Comparison of ENCODE assay signal across 11 cellular contexts in genomic region chr15:75649848-75650247, GRCh38. TPM values are rescaled to one million over a fixed set of nuclear protein-coding genes. Genes with fewer than 3 reads are reported as not detected.
DNase-seq lines count a peak whose midpoint lies in the region; ATAC-seq, FAIRE-seq and TF ChIP-seq lines count a peak whose summit lies in the region.
"Had no signal": no experiment of that assay in that cellular context is flagged by ENCODE, and none has a peak within 500 bp of the region (broad histone marks: within the 10 kb centered on the region; RNA-seq: fewer than 3 reads in every experiment).

No MANE protein-coding gene starts in this region.

- no peaks in the 10 kb centered on the region for H3K36me3 Mint-ChIP-seq in CD4-positive, alpha-beta T cell (ENCODE audit: low read depth)
- H3K36me3 Mint-ChIP-seq in T-helper 17 cell (ENCODE audit: low read depth) (no peaks in the 10 kb centered on the region), progenitor cell of endocrine pancreas (ENCODE audit: insufficient read depth) (peaks cover 13% of the 10 kb centered on the region)

- DNase-seq in CD4-positive, alpha-beta T cell, result no peak
- DNase-seq in T-helper 17 cell, result no peak
- DNase-seq in fibroblast of lung (ENCODE audit: low read depth in 2 of 2), result no peak
- DNase-seq in progenitor cell of endocrine pancreas (ENCODE audit: low spot score, unreplicated experiment), result no peak
- DNase-seq in urothelium cell line (ENCODE audit: low spot score), result no peak
- no peak for DNase-seq in D721Med (ENCODE audit: insufficient read length, low spot score)
- DNase-seq: activated T-cell treated with anti-CD3 and anti-CD28 coated beads for 4 hours, NCI-H446 treated with DMSO at 0.1 percent for 48 hours had no signal

- peak overlapping the region in 3 of 4 experiments; percentile 1 to 90 (median 79) for H3K4me3 ChIP-seq in fibroblast of lung (replicated peaks in 1 of 4; ENCODE audit: control extremely low read depth in 1 of 4, insufficient read depth in 1 of 4, low read depth in 3 of 4, low read length in 4 of 4)

- no peaks in the 10 kb centered on the region for H4K20me1 ChIP-seq in fibroblast of lung (ENCODE audit: control insufficient read depth, extremely low read depth, insufficient read depth, low read length)

- no peak overlapping the region for H2AFZ ChIP-seq in fibroblast of lung (ENCODE audit: low read length)

- peak overlapping the region; percentile 86 for H3K4me3 Mint-ChIP-seq in CD4-positive, alpha-beta T cell
- H3K4me3 Mint-ChIP-seq in T-helper 17 cell, result peak overlapping the region; percentile 45
- peak overlapping the region; percentile 90 for H3K4me3 Mint-ChIP-seq in progenitor cell of endocrine pancreas (ENCODE audit: low read depth)

- peaks cover 12% of the 10 kb centered on the region for H3K36me3 ChIP-seq in fibroblast of lung (ENCODE audit: control insufficient read depth, insufficient read depth, low read length)

- H3K4me1 Mint-ChIP-seq in CD4-positive, alpha-beta T cell (ENCODE audit: low read depth), result peaks cover 31% of the 10 kb centered on the region
- H3K4me1 Mint-ChIP-seq in T-helper 17 cell, result peaks cover 29% of the 10 kb centered on the region
- H3K4me1 Mint-ChIP-seq in progenitor cell of endocrine pancreas (ENCODE audit: low read depth), result peaks cover 51% of the 10 kb centered on the region

- H3K79me2 ChIP-seq in fibroblast of lung (ENCODE audit: control insufficient read depth, insufficient read depth, low read length), result peaks cover 75% of the 10 kb centered on the region

- peak overlapping the region; percentile 47 for H3K27ac Mint-ChIP-seq in CD4-positive, alpha-beta T cell
- H3K27ac Mint-ChIP-seq in T-helper 17 cell (no peak overlapping the region), progenitor cell of endocrine pancreas (no peak overlapping the region)

- no peaks in the 10 kb centered on the region for H3K27me3 Mint-ChIP-seq in CD4-positive, alpha-beta T cell
- H3K27me3 Mint-ChIP-seq in T-helper 17 cell (no peaks in the 10 kb centered on the region), progenitor cell of endocrine pancreas (peaks cover 3% of the 10 kb centered on the region)

- H3K9me3 ChIP-seq in CD4-positive, alpha-beta T cell (ENCODE audit: control insufficient read depth, low read length), result no peaks in the 10 kb centered on the region
- H3K9me3 ChIP-seq in T-helper 17 cell (ENCODE audit: control insufficient read depth, low read length, poor library complexity, severe bottlenecking), result no peaks in the 10 kb centered on the region
- no peaks in the 10 kb centered on the region for H3K9me3 ChIP-seq in fibroblast of lung (ENCODE audit: control insufficient read depth, insufficient read depth, low read depth, low read length)

- POLR2A ChIA-PET in CD4-positive, alpha-beta T cell (lab: Charles Lee), result interaction anchor here (1.3 kb wide), 2 partner anchors 10 to 24 kb away, joined by 3 to 4 read pairs; partner anchors contain the start of genes IMP3 and SNUPN

- intact Hi-C loops in CD4-positive, alpha-beta T cell (cut with DNase I, micrococcal nuclease), result loop anchor here in 1 of 2 experiments (10.0 kb wide), 2 partner anchors 1035 to 1105 kb away; partner anchors contain the start of genes ARID3B and CLK3

- ATAC-seq in CD4-positive, alpha-beta T cell (ENCODE audit: poor library complexity), result no peak
- ATAC-seq in T-helper 17 cell (no peak), HG02840 (IDR thresholded peaks at IDR 0.05; ENCODE audit: low FRiP score, unreplicated experiment) (no peak), GM19467 (IDR thresholded peaks at IDR 0.05; ENCODE audit: unreplicated experiment) (no peak)

- CTCF ChIA-PET in CD4-positive, alpha-beta T cell (lab: Charles Lee), result no interaction called here

- no peak for TF ChIP-seq CTCF in CD4-positive, alpha-beta T cell (IDR thresholded peaks at IDR 0.05)
- no peak for TF ChIP-seq CTCF in fibroblast of lung (conservative IDR thresholded peaks at IDR 0.05 in 1 of 2, IDR thresholded peaks at IDR 0.05 in 1 of 2; ENCODE audit: low read depth in 1 of 2, low read length in 2 of 2)
- TF ChIP-seq CTCF in progenitor cell of endocrine pancreas (IDR thresholded peaks at IDR 0.05; ENCODE audit: unreplicated experiment), result no peak
- TF ChIP-seq CTCF in D721Med (IDR thresholded peaks at IDR 0.05; ENCODE audit: insufficient read depth, missing control alignments), result no peak

- no peak overlapping the region for H3K9ac ChIP-seq in fibroblast of lung (ENCODE audit: insufficient read depth, low read length)

- FAIRE-seq in urothelium cell line (lab: Jason Lieb, UNC) (no peak), D721Med (lab: Jason Lieb, UNC) (no peak)
- FAIRE-seq: G401.6 had no signal

- H3K27ac ChIP-seq in CD4-positive, alpha-beta T cell (ENCODE audit: low read depth, low read length), result no peak overlapping the region
- H3K27ac ChIP-seq in fibroblast of lung (ENCODE audit: insufficient read depth, low read length), result no peak overlapping the region

- H3K4me2 ChIP-seq in fibroblast of lung (ENCODE audit: extremely low read depth, insufficient read depth, low read length), result peak overlapping the region; percentile 89

- H3K4me1 ChIP-seq in fibroblast of lung (ENCODE audit: control insufficient read depth, extremely low read depth, insufficient read depth, low read length), result peaks cover 40% of the 10 kb centered on the region

- H3K27me3 ChIP-seq in CD4-positive, alpha-beta T cell (ENCODE audit: control insufficient read depth, insufficient read depth, low read length), result no peaks in the 10 kb centered on the region
- H3K27me3 ChIP-seq in fibroblast of lung (ENCODE audit: control insufficient read depth, insufficient read depth, low read length), result no peaks in the 10 kb centered on the region

- H3K9me3 Mint-ChIP-seq in CD4-positive, alpha-beta T cell, result no peaks in the 10 kb centered on the region
- no peaks in the 10 kb centered on the region for H3K9me3 Mint-ChIP-seq in progenitor cell of endocrine pancreas (ENCODE audit: low read depth)

RNA-seq across cellular contexts. Expression of gene SNX33, which starts 2.1 kb away (rescaled TPM):
- total RNA-seq in CD4-positive, alpha-beta T cell, result under 1 TPM; 0.59 to 0.82 TPM
- total RNA-seq in T-helper 17 cell, result 1 to 10 TPM; 1.7 to 1.8 TPM
- total RNA-seq in fibroblast of lung, result 19.5 and 24.6 TPM in 2 replicates
- 16.1 and 17.5 TPM in 2 replicates for polyA plus RNA-seq in fibroblast of lung
- polyA plus RNA-seq in fibroblast of lung (2012), result 20.9 and 26.8 TPM in 2 replicates
- polyA minus RNA-seq in fibroblast of lung (ENCODE audit: low replicate concordance), result 58.1 and 71.4 TPM in 2 replicates
- 24.5 and 29.3 TPM in 2 replicates for total RNA-seq in progenitor cell of endocrine pancreas

RNA-seq across cellular contexts. Expression of gene IMP3, which starts 9.8 kb away (rescaled TPM):
- 10 to 100 TPM; 48.4 to 50.4 TPM for total RNA-seq in CD4-positive, alpha-beta T cell
- total RNA-seq in T-helper 17 cell (10 to 100 TPM; 30.1 to 35.5 TPM), fibroblast of lung (45.1 and 58.6 TPM in 2 replicates), progenitor cell of endocrine pancreas (53.7 and 54.0 TPM in 2 replicates)
- polyA plus RNA-seq in fibroblast of lung, result 34.0 and 48.4 TPM in 2 replicates
- polyA plus RNA-seq in fibroblast of lung (2012), result 38.6 and 64.8 TPM in 2 replicates
- polyA minus RNA-seq in fibroblast of lung (ENCODE audit: low replicate concordance), result 8.4 and 8.6 TPM in 2 replicates

RNA-seq across cellular contexts. Expression of gene SNUPN, which starts 24.3 kb away (rescaled TPM):
- 10 to 100 TPM; 10.0 to 11.6 TPM for total RNA-seq in CD4-positive, alpha-beta T cell
- 10 to 100 TPM; 14.5 to 15.0 TPM for total RNA-seq in T-helper 17 cell
- 31.3 and 32.7 TPM in 2 replicates for total RNA-seq in fibroblast of lung
- polyA plus RNA-seq in fibroblast of lung, result 32.1 and 35.9 TPM in 2 replicates
- 24.7 and 30.6 TPM in 2 replicates for polyA plus RNA-seq in fibroblast of lung (2012)
- 4.9 and 13.0 TPM in 2 replicates for polyA minus RNA-seq in fibroblast of lung (ENCODE audit: low replicate concordance)
- total RNA-seq in progenitor cell of endocrine pancreas, result 16.0 and 21.1 TPM in 2 replicates
